In the genomic region with DNA sequence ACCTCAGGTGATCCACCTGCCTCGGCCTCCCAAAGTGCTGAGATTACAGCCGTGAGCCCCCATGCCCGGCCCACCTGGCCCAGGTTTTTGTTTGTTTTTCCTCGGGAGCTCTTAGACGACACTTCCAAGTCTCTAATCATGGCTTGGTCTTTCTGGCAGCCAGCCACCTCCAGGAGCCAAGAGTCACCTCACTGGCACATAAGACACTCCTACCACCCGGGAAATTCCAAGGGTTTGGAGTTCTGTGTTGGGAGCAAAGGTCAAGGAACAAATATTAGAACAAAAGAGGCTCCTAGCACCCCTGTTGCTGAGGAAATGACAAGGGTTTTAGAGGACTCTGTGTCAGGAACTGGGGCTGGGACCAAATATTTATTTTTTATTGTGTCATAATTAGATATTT, we compare ENCODE assay signal across 19 cellular contexts. TPM values are rescaled to one million over a fixed set of nuclear protein-coding genes. Genes with fewer than 3 reads are reported as not detected.
DNase-seq lines count a peak whose midpoint lies in the region; ATAC-seq, FAIRE-seq and TF ChIP-seq lines count a peak whose summit lies in the region.
"Had no signal": no experiment of that assay in that cellular context is flagged by ENCODE, and none has a peak within 500 bp of the region (broad histone marks: within the 10 kb centered on the region; RNA-seq: fewer than 3 reads in every experiment).

No MANE protein-coding gene starts in this region.

- H3K4me1 ChIP-seq in adrenal gland (replicated peaks in 1 of 2) (peaks cover 10% of the 10 kb centered on the region in 2 donors), liver (ENCODE audit: control insufficient read depth in 4 of 4, insufficient read depth in 4 of 4, low read length in 3 of 4) (peaks cover 9 to 30% (median 20%) of the 10 kb centered on the region in 4 donors), spleen (peaks cover 0 to 70% (median 27%) of the 10 kb centered on the region in 6 donors), tibial artery (no peaks in the 10 kb centered on the region)
- H3K4me1 ChIP-seq: breast epithelium, parathyroid adenoma had no signal

- H3K27me3 ChIP-seq in adrenal gland (no peaks in the 10 kb centered on the region), liver (ENCODE audit: control insufficient read depth in 4 of 4, insufficient read depth in 4 of 4, low read length in 3 of 4) (no peaks in the 10 kb centered on the region), spleen (replicated peaks in 1 of 7) (no peaks in the 10 kb centered on the region), tibial artery (no peaks in the 10 kb centered on the region)
- H3K27me3 ChIP-seq: breast epithelium, heart left ventricle, suprapubic skin had no signal

- H3K36me3 ChIP-seq in adrenal gland (replicated peaks in 1 of 2) (peaks cover 0 to 82% of the 10 kb centered on the region in 2 donors), liver (ENCODE audit: control insufficient read depth in 4 of 4, insufficient read depth in 3 of 4, low read depth in 1 of 4, low read length in 3 of 4) (peaks cover 2 to 22% (median 10%) of the 10 kb centered on the region in 4 donors), spleen (peaks cover 0 to 96% (median 77%) of the 10 kb centered on the region in 6 donors), tibial artery (peaks cover 50 to 86% (median 83%) of the 10 kb centered on the region in 3 donors)
- H3K36me3 ChIP-seq: breast epithelium had no signal

- WGBS in adrenal gland, 4 donors: 40 to 62% (median 45%) methylated on average over 6 of the region's 6 CpGs
- WGBS in liver: 26% methylated on average over 6 of the region's 6 CpGs
- 70 to 91% (median 82%) methylated on average over 6 of the region's 6 CpGs for WGBS in spleen, 5 donors

- DNase-seq in HT-29 (ENCODE audit: low spot score) (peak; percentile 84), adrenal gland (peak in 6 of 7 donors; percentile 50 to 77 (median 64)), spleen (no peak), HTR-8/SVneo (ENCODE audit: insufficient read length, low spot score) (no peak), tibial artery (no peak)
- DNase-seq: activated naive CD8-positive, alpha-beta T cell treated with anti-CD3 and anti-CD28 coated beads, Interleukin-2, amount 10 ng/mL, durations not matched to agents 7 days and 5 days; AML-193; effector CD4-positive, alpha-beta T cell; heart left ventricle; SHP77; stimulated activated CD4-positive, alpha-beta T cell treated with anti-CD3 and anti-CD28 coated beads, Interleukin-4, amount 100 ng/mL, for 4 hours; stimulated activated CD8-positive, alpha-beta memory T cell treated with anti-CD3 and anti-CD28 coated beads, Interleukin-4, amount 100 ng/mL, for 48 hours had no signal

- TF ChIP-seq POLR2A in adrenal gland (IDR thresholded peaks at IDR 0.05) (no peak), spleen (IDR thresholded peaks at IDR 0.05) (no peak)

- H3K9me3 ChIP-seq in adrenal gland (replicated peaks in 1 of 3): no peaks in the 10 kb centered on the region
- no peaks in the 10 kb centered on the region for H3K9me3 ChIP-seq in liver (ENCODE audit: control insufficient read depth in 4 of 4, low read length in 3 of 4)
- H3K9me3 ChIP-seq in spleen: no peaks in the 10 kb centered on the region
- no peaks in the 10 kb centered on the region for H3K9me3 ChIP-seq in tibial artery
- H3K9me3 ChIP-seq: breast epithelium, heart left ventricle, suprapubic skin had no signal

- TF ChIP-seq CTCF in adrenal gland (IDR thresholded peaks at IDR 0.05): no peak
- TF ChIP-seq CTCF in liver (IDR thresholded peaks at IDR 0.05; ENCODE audit: low read depth, low read length, missing input control): no peak
- TF ChIP-seq CTCF in spleen (IDR thresholded peaks at IDR 0.05 in 8 of 11, conservative IDR thresholded peaks at IDR 0.05 in 3 of 11): no peak
- TF ChIP-seq CTCF in tibial artery (IDR thresholded peaks at IDR 0.05): no peak

- H3K9ac ChIP-seq in liver (ENCODE audit: low read depth in 1 of 2, low read length in 2 of 2): no peak overlapping the region
- H3K9ac ChIP-seq: parathyroid adenoma had no signal

- no peak for ATAC-seq in GM18909 (IDR thresholded peaks at IDR 0.05; ENCODE audit: poor library complexity, unreplicated experiment)
- ATAC-seq in HG02759 (IDR thresholded peaks at IDR 0.05; ENCODE audit: unreplicated experiment): no peak
- ATAC-seq: heart left ventricle had no signal

- no peak for TF ChIP-seq RAD21 in liver (IDR thresholded peaks at IDR 0.05)

- H3K4me3 ChIP-seq in adrenal gland: no peak overlapping the region
- no peak overlapping the region for H3K4me3 ChIP-seq in liver (ENCODE audit: low read depth in 1 of 3, low read length in 3 of 3)
- H3K4me3 ChIP-seq in spleen: no peak overlapping the region
- H3K4me3 ChIP-seq in tibial artery: no peak overlapping the region
- H3K4me3 ChIP-seq: breast epithelium, heart left ventricle, skin epidermis, suprapubic skin had no signal

- peak overlapping the region in 3 of 5 donors; percentile 30 to 70 (median 51) for H3K27ac ChIP-seq in adrenal gland
- H3K27ac ChIP-seq in liver (ENCODE audit: low read depth in 1 of 2, low read length in 2 of 2): peak overlapping the region; percentile 87 to 99
- H3K27ac ChIP-seq in spleen: peak overlapping the region; percentile 19 to 90 (median 80)
- no peak overlapping the region for H3K27ac ChIP-seq in tibial artery
- H3K27ac ChIP-seq: breast epithelium, heart left ventricle, parathyroid adenoma, skin epidermis, suprapubic skin had no signal

- intact Hi-C loops in adrenal gland (cut with DNase I) (no loop called here), spleen (cut with DNase I; ENCODE audit: low total_unique reads) (no loop called here), tibial artery (cut with DNase I; ENCODE audit: low total_unique reads) (no loop called here)

- FAIRE-seq in HTR-8/SVneo (lab: Jason Lieb, UNC): no peak

TF ChIP-seq in liver, 16 proteins besides CTCF, POLR2A, EP300 and RAD21:
- TF ChIP-seq SP1 (IDR thresholded peaks at IDR 0.05) (peak; percentile 27), FOXA2 (IDR thresholded peaks at IDR 0.05) (no peak), YY1 (IDR thresholded peaks at IDR 0.05) (no peak), HNF4A (conservative IDR thresholded peaks at IDR 0.05) (peak; percentile 38 to 69), RXRA (IDR thresholded peaks at IDR 0.05) (peak; percentile 25 to 28)

RNA-seq across cellular contexts. Expression of gene MGRN1, which starts 29.4 kb away (rescaled TPM):
- 27.4 and 31.3 TPM in 2 replicates for total RNA-seq in HT-29 (2014; rRNA removed; shearing (Covaris generic))
- 10 to 100 TPM; 52.7 to 94.1 (median 75.1) TPM for total RNA-seq in adrenal gland
- polyA plus RNA-seq in adrenal gland: 10 to 100 TPM; 23.3 to 35.6 (median 27.3) TPM
- 10 to 100 TPM; 15.9 to 35.7 TPM for total RNA-seq in liver
- 10 to 100 TPM; 21.9 to 29.9 TPM for polyA plus RNA-seq in liver
- total RNA-seq in spleen: 100 to 1,000 TPM in 1 of 7 donors, 10 to 100 TPM in 6; 65.6 to 132 (median 83.6) TPM
- polyA plus RNA-seq in spleen: 10 to 100 TPM in 1 of 3 donors, 1 to 10 TPM in 2; 7.6 to 26.9 (median 8.8) TPM

RNA-seq across cellular contexts. Expression of gene UBALD1, which starts 39.3 kb away (rescaled TPM):
- 58.0 and 83.0 TPM in 2 replicates for total RNA-seq in HT-29 (2014; rRNA removed; shearing (Covaris generic))
- total RNA-seq in adrenal gland (10 to 100 TPM; 12.0 to 34.3 (median 16.7) TPM), liver (1 to 10 TPM; 4.5 to 6.9 TPM), spleen (10 to 100 TPM; 10.0 to 29.2 (median 20.2) TPM)
- polyA plus RNA-seq in adrenal gland (10 to 100 TPM in 2 of 3 donors, 1 to 10 TPM in 1; 3.7 to 92.7 (median 31.9) TPM), liver (10 to 100 TPM in 1 of 2 donors, 1 to 10 TPM in 1; 8.2 to 22.4 TPM), spleen (10 to 100 TPM; 12.6 to 33.6 (median 13.6) TPM)

RNA-seq across cellular contexts. Expression of gene NUDT16L1, which starts 39.4 kb away (rescaled TPM):
- 81.9 and 82.4 TPM in 2 replicates for total RNA-seq in HT-29 (2014; rRNA removed; shearing (Covaris generic))
- total RNA-seq in adrenal gland (10 to 100 TPM; 45.4 to 99.3 (median 53.9) TPM), liver (10 to 100 TPM; 22.4 to 40.3 TPM), spleen (10 to 100 TPM; 26.2 to 37.4 (median 27.6) TPM)
- polyA plus RNA-seq in adrenal gland (10 to 100 TPM; 16.3 to 36.2 (median 28.1) TPM), liver (10 to 100 TPM; 32.3 to 43.4 TPM), spleen (10 to 100 TPM; 29.0 to 47.2 (median 38.8) TPM)

Comparison
In these comparisons a context has a peak if more than half of its experiments do, and no peak if none do; other contexts are left out.
1. DNase-seq: peak in HT-29 (single experiment) and adrenal gland (6 of 7); none in spleen (single experiment), HTR-8/SVneo (single experiment) and tibial artery (0 of 2).
2. H3K27ac ChIP-seq: peak in adrenal gland (3 of 5), liver (2 of 2) and spleen (8 of 8); none in tibial artery (0 of 2).